8 cellular contexts compared by ENCODE assay signal in the genomic region with DNA sequence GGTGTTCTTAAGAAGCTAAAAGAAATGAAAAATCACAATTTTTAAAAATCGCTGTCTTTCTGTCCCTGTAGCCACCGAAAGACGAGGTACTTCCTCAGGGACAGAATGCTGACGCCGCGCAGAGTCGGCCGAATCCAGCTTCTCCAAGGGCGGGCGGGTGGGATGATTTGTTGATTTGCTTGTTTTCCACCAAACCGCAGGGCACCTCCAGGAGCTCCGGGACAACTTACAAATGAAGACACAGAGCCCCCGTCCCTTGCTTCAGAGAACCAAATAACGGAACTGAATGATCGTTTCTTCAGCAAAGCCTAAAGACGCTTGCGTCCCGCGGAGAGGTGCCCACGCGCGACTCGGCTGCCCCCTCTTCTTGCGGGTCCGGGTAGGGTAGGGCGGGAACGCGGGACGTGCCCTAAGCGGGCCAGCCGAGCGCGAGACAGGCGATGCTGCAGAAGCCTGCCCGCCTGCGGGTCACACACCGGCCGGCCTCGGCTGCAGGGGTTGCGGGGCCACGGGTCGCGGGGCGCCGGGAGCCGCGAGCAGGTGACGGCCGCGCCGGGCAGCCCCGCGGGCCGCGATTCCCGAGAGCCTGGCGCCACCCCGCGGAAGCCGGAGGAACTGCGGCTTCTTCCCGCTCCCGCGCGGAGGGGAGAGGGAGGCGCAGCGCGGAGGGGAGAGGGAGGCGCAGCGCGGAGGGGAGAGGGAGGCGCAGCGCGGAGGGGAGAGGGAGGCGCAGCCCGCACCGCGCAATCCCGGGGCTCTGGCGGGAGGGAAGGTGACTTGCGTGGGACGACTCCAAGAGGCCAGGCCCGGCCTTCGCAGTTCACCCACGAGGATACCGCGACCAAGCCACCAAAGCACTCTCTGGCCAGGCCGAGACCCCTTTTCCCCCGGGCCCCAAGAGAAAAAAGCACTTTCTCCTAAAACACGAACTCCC. TPM values are rescaled to one million over a fixed set of nuclear protein-coding genes. Genes with fewer than 3 reads are reported as not detected.
DNase-seq lines count a peak whose midpoint lies in the region; ATAC-seq and TF ChIP-seq lines count a peak whose summit lies in the region.

No MANE protein-coding gene starts in this region.

- H3K79me2 ChIP-seq in KMS-11 (ENCODE audit: insufficient read depth, low read depth) = no peaks in the 10 kb centered on the region

- no peaks in the 10 kb centered on the region for H3K4me1 ChIP-seq in KMS-11 (ENCODE audit: low read depth, poor library complexity, severe bottlenecking)

- no peaks in the 10 kb centered on the region for H4K20me1 ChIP-seq in KMS-11 (ENCODE audit: insufficient read depth)

- DNase-seq in D341Med (ENCODE audit: low spot score) (peak; percentile 96), mesothelial cell of epicardium (ENCODE audit: low spot score in 2 of 2, unreplicated experiment in 2 of 2) (peak; percentile 66 to 91), HPDE6-E6E7 (ENCODE audit: extremely low spot score) (no peak), NCI-H1092 treated with DMSO at 0.1 percent for 48 hours (lab: John Stamatoyannopoulos, UW) (no peak)
- peak; percentile 90 for DNase-seq in activated CD4-positive, alpha-beta T cell treated with anti-CD3 and anti-CD28 coated beads, Interleukin-2, amount 10 ng/mL, durations not matched to agents 24 days and 14 days
- DNase-seq in effector CD4-positive, alpha-beta T cell = peak; percentile 29
- DNase-seq in stimulated activated naive B cell treated with anti-CD40 and anti-IgM and Interleukin-4, amounts not matched to agents 10 μg/mL and 1 μg/mL and 100 μg/mL, for 72 hours = peak; percentile 48

- intact Hi-C loops in activated CD4-positive, alpha-beta T cell treated with anti-CD3 and anti-CD28 coated beads, Interleukin-2, amount 10 ng/mL, durations not matched to agents 24 days and 14 days (cut with micrococcal nuclease) = loop anchor here (2.0 to 10.0 kb wide), 5 partner anchors 13 to 1843 kb away; partner anchors contain the start of gene TUBB2B

- H3K4me2 ChIP-seq in KMS-11 = peak overlapping the region; percentile 71

- H3K27ac Mint-ChIP-seq in activated CD4-positive, alpha-beta T cell treated with anti-CD3 and anti-CD28 coated beads, Interleukin-2, amount 10 ng/mL, durations not matched to agents 24 days and 14 days = no peak overlapping the region
- no peak overlapping the region for H3K27ac Mint-ChIP-seq in mesothelial cell of epicardium
- H3K27ac Mint-ChIP-seq in stimulated activated naive B cell treated with anti-CD40 and anti-IgM and Interleukin-4, amounts not matched to agents 10 μg/mL and 1 μg/mL and 100 μg/mL, for 72 hours = peak overlapping the region; percentile 47

- no peak overlapping the region for H3K4me3 ChIP-seq in KMS-11 (IDR thresholded peaks at IDR 0.05; ENCODE audit: insufficient read depth, low read depth, low read length)

- H3K27ac ChIP-seq in KMS-11 = no peak overlapping the region

- peaks cover 71% of the 10 kb centered on the region for H3K27me3 Mint-ChIP-seq in activated CD4-positive, alpha-beta T cell treated with anti-CD3 and anti-CD28 coated beads, Interleukin-2, amount 10 ng/mL, durations not matched to agents 24 days and 14 days
- peaks cover 93% of the 10 kb centered on the region for H3K27me3 Mint-ChIP-seq in mesothelial cell of epicardium (ENCODE audit: low read depth)
- H3K27me3 Mint-ChIP-seq in stimulated activated naive B cell treated with anti-CD40 and anti-IgM and Interleukin-4, amounts not matched to agents 10 μg/mL and 1 μg/mL and 100 μg/mL, for 72 hours = peaks cover 55 to 85% of the 10 kb centered on the region in 2 donors

- H3K9ac ChIP-seq in KMS-11 = peak overlapping the region; percentile 25; the same call in 1 of the 2 replicates

- peaks cover 18% of the 10 kb centered on the region for H3K4me1 Mint-ChIP-seq in activated CD4-positive, alpha-beta T cell treated with anti-CD3 and anti-CD28 coated beads, Interleukin-2, amount 10 ng/mL, durations not matched to agents 24 days and 14 days
- no peaks in the 10 kb centered on the region for H3K4me1 Mint-ChIP-seq in mesothelial cell of epicardium
- peaks cover 27 to 51% of the 10 kb centered on the region in 2 donors for H3K4me1 Mint-ChIP-seq in stimulated activated naive B cell treated with anti-CD40 and anti-IgM and Interleukin-4, amounts not matched to agents 10 μg/mL and 1 μg/mL and 100 μg/mL, for 72 hours

- H3K4me3 Mint-ChIP-seq in activated CD4-positive, alpha-beta T cell treated with anti-CD3 and anti-CD28 coated beads, Interleukin-2, amount 10 ng/mL, durations not matched to agents 24 days and 14 days = peak overlapping the region; percentile 35
- no peak overlapping the region for H3K4me3 Mint-ChIP-seq in mesothelial cell of epicardium
- peak overlapping the region; percentile 25 to 37 for H3K4me3 Mint-ChIP-seq in stimulated activated naive B cell treated with anti-CD40 and anti-IgM and Interleukin-4, amounts not matched to agents 10 μg/mL and 1 μg/mL and 100 μg/mL, for 72 hours

- H3K27me3 ChIP-seq in KMS-11 (ENCODE audit: insufficient read depth, low read depth) = peaks cover 11% of the 10 kb centered on the region; the same call in 1 of the 2 replicates

- no peaks in the 10 kb centered on the region for H3K36me3 ChIP-seq in KMS-11 (ENCODE audit: insufficient read depth)

- no peaks in the 10 kb centered on the region for H3K9me3 Mint-ChIP-seq in activated CD4-positive, alpha-beta T cell treated with anti-CD3 and anti-CD28 coated beads, Interleukin-2, amount 10 ng/mL, durations not matched to agents 24 days and 14 days
- H3K9me3 Mint-ChIP-seq in mesothelial cell of epicardium = no peaks in the 10 kb centered on the region
- no peaks in the 10 kb centered on the region for H3K9me3 Mint-ChIP-seq in stimulated activated naive B cell treated with anti-CD40 and anti-IgM and Interleukin-4, amounts not matched to agents 10 μg/mL and 1 μg/mL and 100 μg/mL, for 72 hours

- TF ChIP-seq CTCF in KMS-11 (conservative IDR thresholded peaks at IDR 0.05; ENCODE audit: low read depth, low read length) = peak; percentile 55
- TF ChIP-seq CTCF in mesothelial cell of epicardium (IDR thresholded peaks at IDR 0.05; ENCODE audit: unreplicated experiment) = peak; percentile 87

- no peaks in the 10 kb centered on the region for H3K36me3 Mint-ChIP-seq in activated CD4-positive, alpha-beta T cell treated with anti-CD3 and anti-CD28 coated beads, Interleukin-2, amount 10 ng/mL, durations not matched to agents 24 days and 14 days (ENCODE audit: low read depth)
- H3K36me3 Mint-ChIP-seq in mesothelial cell of epicardium = no peaks in the 10 kb centered on the region
- peaks cover 0 to 4% of the 10 kb centered on the region in 2 donors for H3K36me3 Mint-ChIP-seq in stimulated activated naive B cell treated with anti-CD40 and anti-IgM and Interleukin-4, amounts not matched to agents 10 μg/mL and 1 μg/mL and 100 μg/mL, for 72 hours

- peak overlapping the region; percentile 88 for H2AFZ ChIP-seq in KMS-11 (ENCODE audit: low read depth)

- ATAC-seq in stimulated activated naive B cell treated with anti-CD40 and anti-IgM and Interleukin-4, amounts not matched to agents 10 μg/mL and 1 μg/mL and 100 μg/mL, for 72 hours (replicated peaks) = peak; percentile 71 to 74

RNA-seq across cellular contexts. Expression of gene FOXF2, which starts 7.7 kb away (rescaled TPM):
- total RNA-seq in activated CD4-positive, alpha-beta T cell treated with anti-CD3 and anti-CD28 coated beads, Interleukin-2, amount 10 ng/mL, durations not matched to agents 24 days and 14 days = not detected in 2 replicates
- total RNA-seq in mesothelial cell of epicardium = 0.13 to 0.27 TPM in 2 of 3 replicates, not detected in the other

Comparison
In these comparisons a context has a peak if more than half of its experiments do, and no peak if none do; other contexts are left out.
1. DNase-seq: peak in D341Med (single experiment), activated CD4-positive, alpha-beta T cell treated with anti-CD3 and anti-CD28 coated beads, Interleukin-2, amount 10 ng/mL, durations not matched to agents 24 days and 14 days (single experiment), effector CD4-positive, alpha-beta T cell (single experiment), mesothelial cell of epicardium (2 of 2) and stimulated activated naive B cell treated with anti-CD40 and anti-IgM and Interleukin-4, amounts not matched to agents 10 μg/mL and 1 μg/mL and 100 μg/mL, for 72 hours (single experiment); none in HPDE6-E6E7 (single experiment) and NCI-H1092 treated with DMSO at 0.1 percent for 48 hours (single experiment).